In genomic region chr20:348972-349841, GRCh38 we compare ENCODE assay signal across 12 cellular contexts. TPM values are rescaled to one million over a fixed set of nuclear protein-coding genes. Genes with fewer than 3 reads are reported as not detected.
A peak's percentile ranks its signal among the peaks of the same experiment; 100 is the strongest.
DNase-seq lines count a peak whose midpoint lies in the region; ATAC-seq and TF ChIP-seq lines count a peak whose summit lies in the region.
"Had no signal": no experiment of that assay in that cellular context is flagged by ENCODE, and none has a peak within 500 bp of the region (broad histone marks: within the 10 kb centered on the region; RNA-seq: fewer than 3 reads in every experiment).

No MANE protein-coding gene starts in this region.

- peaks cover 0 to 8% (median 0%) of the 10 kb centered on the region in 11 experiments; a peak in 4 of 22 replicates for H4K20me1 ChIP-seq in BLaER1 treated with 17β-estradiol and CSF1 and Interleukin-3, amounts not matched to agents 10 nM and 100 nM
- H4K20me1 ChIP-seq in Karpas-422 (ENCODE audit: insufficient read depth, low read depth, low read length), result no peaks in the 10 kb centered on the region

- H3K4me3 Mint-ChIP-seq in neural crest cell, result peak overlapping the region; percentile 85
- no peak overlapping the region for H3K4me3 Mint-ChIP-seq in activated CD8-positive, alpha-beta T cell treated with anti-CD3 and anti-CD28 coated beads for 36 hours

- peaks cover 0 to 41% (median 6%) of the 10 kb centered on the region in 11 experiments; a peak in 7 of 22 replicates for H3K36me3 ChIP-seq in BLaER1 treated with 17β-estradiol and CSF1 and Interleukin-3, amounts not matched to agents 10 nM and 100 nM
- peaks cover 6% of the 10 kb centered on the region; the same call in 1 of the 2 replicates for H3K36me3 ChIP-seq in Karpas-422 (ENCODE audit: insufficient read depth, low read length)
- no peaks in the 10 kb centered on the region for H3K36me3 ChIP-seq in colonic mucosa

- H3K27ac ChIP-seq in BLaER1 treated with 17β-estradiol and CSF1 and Interleukin-3, amounts not matched to agents 10 nM and 100 nM, result no peak overlapping the region
- H3K27ac ChIP-seq in Karpas-422 (ENCODE audit: low read length) (no peak overlapping the region), colonic mucosa (peak overlapping the region; percentile 15)

- H3K9me3 ChIP-seq in BLaER1 treated with 17β-estradiol and CSF1 and Interleukin-3, amounts not matched to agents 10 nM and 100 nM (replicated peaks in 1 of 11), result no peaks in the 10 kb centered on the region
- H3K9me3 ChIP-seq in Karpas-422 (ENCODE audit: low read length), result no peaks in the 10 kb centered on the region
- no peaks in the 10 kb centered on the region for H3K9me3 ChIP-seq in colonic mucosa

- intact Hi-C loops in colonic mucosa (cut with DNase I), result no loop called here
- intact Hi-C loops in activated CD8-positive, alpha-beta T cell treated with anti-CD3 and anti-CD28 coated beads for 36 hours (cut with micrococcal nuclease), result no loop called here

- H3K4me3 ChIP-seq in BLaER1 treated with 17β-estradiol and CSF1 and Interleukin-3, amounts not matched to agents 10 nM and 100 nM, result peak overlapping the region in 2 of 10 experiments; percentile 71 to 79; a peak in 5 of 20 replicates
- H3K4me3 ChIP-seq in Karpas-422 (ENCODE audit: low read length) (peak overlapping the region; percentile 84; the same call in 1 of the 2 replicates), colonic mucosa (no peak overlapping the region)

- no peak overlapping the region for H2AFZ ChIP-seq in Karpas-422 (ENCODE audit: low read length)

- H3K36me3 Mint-ChIP-seq in neural crest cell (ENCODE audit: low read depth), result no peaks in the 10 kb centered on the region
- H3K36me3 Mint-ChIP-seq in activated CD8-positive, alpha-beta T cell treated with anti-CD3 and anti-CD28 coated beads for 36 hours (ENCODE audit: low read depth), result peaks cover 2% of the 10 kb centered on the region

- peaks cover 15% of the 10 kb centered on the region for H3K79me2 ChIP-seq in Karpas-422 (ENCODE audit: low read length)

- POLR2A ChIA-PET in activated CD8-positive, alpha-beta T cell treated with anti-CD3 and anti-CD28 coated beads for 36 hours (lab: Charles Lee), result interaction anchor here (0.6 to 0.7 kb wide), 2 partner anchors 13 to 1175 kb away, joined by 3 read pairs; no protein-coding TSS in a partner anchor

- no peak overlapping the region for H3K27ac Mint-ChIP-seq in neural crest cell (ENCODE audit: unreplicated experiment)
- H3K27ac Mint-ChIP-seq in activated CD8-positive, alpha-beta T cell treated with anti-CD3 and anti-CD28 coated beads for 36 hours, result no peak overlapping the region

- no peaks in the 10 kb centered on the region for H3K27me3 ChIP-seq in BLaER1 treated with 17β-estradiol and CSF1 and Interleukin-3, amounts not matched to agents 10 nM and 100 nM
- H3K27me3 ChIP-seq in Karpas-422 (ENCODE audit: low read length) (no peaks in the 10 kb centered on the region), colonic mucosa (no peaks in the 10 kb centered on the region)

- H3K27me3 Mint-ChIP-seq in neural crest cell (ENCODE audit: low read depth), result no peaks in the 10 kb centered on the region
- H3K27me3 Mint-ChIP-seq in activated CD8-positive, alpha-beta T cell treated with anti-CD3 and anti-CD28 coated beads for 36 hours, result no peaks in the 10 kb centered on the region
- H3K27me3 Mint-ChIP-seq: CD4-positive, alpha-beta memory T cell had no signal

- peaks cover 14 to 27% (median 22%) of the 10 kb centered on the region in 10 experiments for H3K4me1 ChIP-seq in BLaER1 treated with 17β-estradiol and CSF1 and Interleukin-3, amounts not matched to agents 10 nM and 100 nM
- H3K4me1 ChIP-seq in Karpas-422 (ENCODE audit: low read length), result peaks cover 20% of the 10 kb centered on the region
- H3K4me1 ChIP-seq in colonic mucosa, result no peaks in the 10 kb centered on the region

- peak overlapping the region in 4 of 11 experiments; percentile 81 to 93 (median 90); a peak in 3 of 22 replicates for H3K9ac ChIP-seq in BLaER1 treated with 17β-estradiol and CSF1 and Interleukin-3, amounts not matched to agents 10 nM and 100 nM
- H3K9ac ChIP-seq in Karpas-422 (ENCODE audit: low read length) (peak overlapping the region; percentile 88; the same call in 1 of the 2 replicates), colonic mucosa (ENCODE audit: low read depth in 2 of 2, low read length in 2 of 2) (peak overlapping the region in 1 of 2 donors; percentile 81)

- CTCF ChIA-PET in activated CD8-positive, alpha-beta T cell treated with anti-CD3 and anti-CD28 coated beads for 36 hours (lab: Charles Lee), result interaction anchor here (1.0 kb wide), 1 partner anchor 11 kb away, joined by 3 read pairs; no protein-coding TSS in a partner anchor

- no peaks in the 10 kb centered on the region for H3K9me3 Mint-ChIP-seq in neural crest cell
- H3K9me3 Mint-ChIP-seq in activated CD8-positive, alpha-beta T cell treated with anti-CD3 and anti-CD28 coated beads for 36 hours, result no peaks in the 10 kb centered on the region

- no peak for ATAC-seq in activated CD8-positive, alpha-beta T cell treated with anti-CD3 and anti-CD28 coated beads for 36 hours
- no peak for ATAC-seq in HG02623 (IDR thresholded peaks at IDR 0.05; ENCODE audit: unreplicated experiment)
- ATAC-seq: stimulated activated naive CD8-positive, alpha-beta T cell treated with anti-CD3 and anti-CD28 coated beads, Interleukin-15, Interleukin-2, amounts not matched to agents 100 U/mL and 50 U/mL, for 24 hours had no signal

- H3K4me1 Mint-ChIP-seq in neural crest cell, result peaks cover 17% of the 10 kb centered on the region
- H3K4me1 Mint-ChIP-seq in activated CD8-positive, alpha-beta T cell treated with anti-CD3 and anti-CD28 coated beads for 36 hours (ENCODE audit: low read depth), result peaks cover 12% of the 10 kb centered on the region

- DNase-seq in Karpas-422, result no peak
- no peak for DNase-seq in colonic mucosa
- no peak for DNase-seq in neural crest cell (ENCODE audit: low read depth, low spot score)
- DNase-seq in NCI-H2227 treated with DMSO at 0.1 percent for 48 hours (lab: John Stamatoyannopoulos, UW), result no peak
- DNase-seq in activated CD8-positive, alpha-beta T cell treated with anti-CD3 and anti-CD28 coated beads for 36 hours, result no peak
- no peak for DNase-seq in CD1c-positive myeloid dendritic cell (ENCODE audit: extremely low spot score)
- DNase-seq: NCI-H1417; stimulated activated CD4-positive, alpha-beta T cell treated with anti-CD3 and anti-CD28 coated beads, Interleukin-4, amount 100 ng/mL, for 1 hour; stimulated activated naive CD8-positive, alpha-beta T cell treated with anti-CD3 and anti-CD28 coated beads, Interleukin-15, Interleukin-2, amounts not matched to agents 100 U/mL and 50 U/mL, for 24 hours had no signal

- H3K4me2 ChIP-seq in BLaER1 treated with 17β-estradiol and CSF1 and Interleukin-3, amounts not matched to agents 10 nM and 100 nM, result peak overlapping the region in 9 of 11 experiments; percentile 86 to 97 (median 92); a peak in 16 of 22 replicates
- peak overlapping the region; percentile 90 for H3K4me2 ChIP-seq in Karpas-422 (ENCODE audit: low read depth, low read length, poor library complexity, severe bottlenecking)

- TF ChIP-seq CTCF in colonic mucosa (IDR thresholded peaks at IDR 0.05) (no peak), neural crest cell (conservative IDR thresholded peaks at IDR 0.05) (no peak)
- TF ChIP-seq CTCF in activated CD8-positive, alpha-beta T cell treated with anti-CD3 and anti-CD28 coated beads for 36 hours (IDR thresholded peaks at IDR 0.05), result no peak

- H3K9me2 ChIP-seq in Karpas-422 (replicated peaks; ENCODE audit: insufficient read depth, low read length), result no peaks in the 10 kb centered on the region

RNA-seq across cellular contexts. Expression of gene NRSN2, which starts 2.3 kb away (rescaled TPM):
- total RNA-seq in Karpas-422 (2014; rRNA removed; shearing (Covaris generic); ENCODE audit: low replicate concordance), result 18.2 and 28.3 TPM in 2 replicates
- total RNA-seq in colonic mucosa (10 to 100 TPM; 11.2 to 18.3 TPM), neural crest cell (42.0 and 44.4 TPM in 2 replicates)
- 1 to 10 TPM; 8.0 to 8.7 TPM for total RNA-seq in activated CD8-positive, alpha-beta T cell treated with anti-CD3 and anti-CD28 coated beads for 36 hours

RNA-seq across cellular contexts. Expression of gene SOX12, which starts 23.9 kb away (rescaled TPM):
- 8.3 and 18.0 TPM in 2 replicates for total RNA-seq in Karpas-422 (2014; rRNA removed; shearing (Covaris generic); ENCODE audit: low replicate concordance)
- total RNA-seq in colonic mucosa, result 1 to 10 TPM; 5.0 to 7.5 TPM
- 88.7 and 88.8 TPM in 2 replicates for total RNA-seq in neural crest cell
- 10 to 100 TPM; 12.8 to 13.0 TPM for total RNA-seq in activated CD8-positive, alpha-beta T cell treated with anti-CD3 and anti-CD28 coated beads for 36 hours

RNA-seq across cellular contexts. Expression of gene TRIB3, which starts 31.4 kb away (rescaled TPM):
- total RNA-seq in Karpas-422 (2014; rRNA removed; shearing (Covaris generic); ENCODE audit: low replicate concordance), result 122 and 197 TPM in 2 replicates
- 10 to 100 TPM; 13.5 to 48.5 TPM for total RNA-seq in colonic mucosa
- total RNA-seq in neural crest cell, result 12.5 and 14.4 TPM in 2 replicates
- 10 to 100 TPM; 59.5 to 62.5 TPM for total RNA-seq in activated CD8-positive, alpha-beta T cell treated with anti-CD3 and anti-CD28 coated beads for 36 hours

RNA-seq across cellular contexts. Expression of gene ZCCHC3, which starts 51.8 kb away (rescaled TPM):
- total RNA-seq in Karpas-422 (2014; rRNA removed; shearing (Covaris generic); ENCODE audit: low replicate concordance), result 20.6 and 22.2 TPM in 2 replicates
- total RNA-seq in colonic mucosa (10 to 100 TPM; 13.7 to 15.6 TPM), neural crest cell (58.9 and 59.2 TPM in 2 replicates)
- total RNA-seq in activated CD8-positive, alpha-beta T cell treated with anti-CD3 and anti-CD28 coated beads for 36 hours, result 10 to 100 TPM; 17.8 to 18.0 TPM

RNA-seq across cellular contexts. Expression of gene C20orf96, which starts 58.7 kb away (rescaled TPM):
- total RNA-seq in Karpas-422 (2014; rRNA removed; shearing (Covaris generic); ENCODE audit: low replicate concordance), result 1.8 and 2.0 TPM in 2 replicates
- 1 to 10 TPM; 7.9 to 8.2 TPM for total RNA-seq in colonic mucosa
- total RNA-seq in neural crest cell, result 34.0 and 40.8 TPM in 2 replicates
- total RNA-seq in activated CD8-positive, alpha-beta T cell treated with anti-CD3 and anti-CD28 coated beads for 36 hours, result 1 to 10 TPM; 7.1 to 7.4 TPM
